In the genomic region with DNA sequence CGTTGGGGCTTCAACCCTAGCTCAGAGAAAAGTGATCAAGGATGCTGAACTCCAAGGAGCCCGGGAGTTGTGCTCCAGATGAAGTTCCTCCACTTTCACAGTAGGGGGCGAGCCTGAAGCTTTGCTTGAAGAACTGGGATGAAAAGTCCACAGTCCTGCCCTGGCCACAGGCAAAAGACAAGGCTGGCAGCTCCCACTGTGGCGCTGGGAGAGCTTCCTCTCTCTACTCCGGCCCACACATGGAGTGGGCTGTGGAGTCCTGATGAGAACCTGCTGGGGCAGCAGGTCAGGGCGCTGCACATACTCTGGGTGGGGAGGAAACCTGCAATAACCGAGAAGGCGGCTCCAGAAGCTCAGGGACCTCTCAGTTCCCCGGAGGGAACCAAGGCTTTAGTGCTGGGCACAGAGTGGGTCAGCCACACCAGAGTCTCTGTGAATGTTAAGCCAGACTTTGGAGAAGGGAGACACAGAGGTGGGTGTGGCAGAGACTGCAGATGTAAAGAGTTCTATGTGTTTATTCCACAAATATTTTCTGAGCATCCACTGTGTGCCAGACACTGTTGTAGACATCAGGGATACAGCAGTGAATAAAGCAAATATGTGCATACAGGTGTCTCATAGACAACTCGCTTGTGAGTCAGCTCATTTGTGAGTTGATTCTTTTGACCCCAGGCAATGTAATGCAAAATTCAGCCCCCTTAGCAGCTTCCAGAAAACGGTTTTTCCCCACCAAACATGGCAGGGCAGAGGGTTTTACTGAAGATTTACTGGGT, we compare ENCODE assay signal across 8 cellular contexts. TPM values are rescaled to one million over a fixed set of nuclear protein-coding genes. Genes with fewer than 3 reads are reported as not detected.
DNase-seq lines count a peak whose midpoint lies in the region; ATAC-seq and TF ChIP-seq lines count a peak whose summit lies in the region.

No MANE protein-coding gene starts in this region.

- H4K20me1 ChIP-seq in IMR-90 (ENCODE audit: insufficient read depth, low read length), result no peaks in the 10 kb centered on the region

- dilution Hi-C loops in IMR-90 (cut with HindIII; ENCODE audit: low sequenced_read_pairs, unreplicated experiment), result no loop called here

- peaks cover 0 to 5% of the 10 kb centered on the region in 2 experiments; a peak in 1 of 4 replicates for H3K79me1 ChIP-seq in IMR-90 (ENCODE audit: low read depth in 1 of 2, low read length in 2 of 2)

- H3K4me3 ChIP-seq in IMR-90 (ENCODE audit: insufficient read depth, low read depth, low read length), result no peak overlapping the region

- H3K9ac ChIP-seq in IMR-90 (ENCODE audit: low read depth, low read length), result no peak overlapping the region

- ATAC-seq in IMR-90 (ENCODE audit: low read depth) (peak; percentile 84), SK-N-SH treated with all-trans-retinoic acid at 6 μM for 48 hours (peak; percentile 84)

- peak; percentile 76 for TF ChIP-seq RAD21 in IMR-90 (IDR thresholded peaks at IDR 0.05; ENCODE audit: low read length)

- H3K4me1 Mint-ChIP-seq in mesothelial cell of epicardium, result peaks cover 18% of the 10 kb centered on the region

- no peak overlapping the region for H3K4me3 Mint-ChIP-seq in mesothelial cell of epicardium

- DNase-seq in NCI-H524 (lab: John Stamatoyannopoulos, UW), result peak; percentile 4 to 68
- no peak for DNase-seq in NCI-H524 treated with DMSO at 0.1 percent for 48 hours (lab: John Stamatoyannopoulos, UW)
- peak; percentile 75 for DNase-seq in IMR-90
- no peak for DNase-seq in epithelial cell of prostate (ENCODE audit: low read depth, low spot score)
- peak in 1 of 2 experiments; percentile 63 for DNase-seq in mesothelial cell of epicardium (ENCODE audit: low spot score in 2 of 2, unreplicated experiment in 2 of 2)
- DNase-seq in ureter (ENCODE audit: low spot score), result peak; percentile 78
- DNase-seq in cortex of kidney (lab: John Stamatoyannopoulos, UW), result no peak

- peaks cover 12% of the 10 kb centered on the region for H3K4me1 ChIP-seq in IMR-90 (ENCODE audit: control insufficient read depth, insufficient read depth, low read length)

- in situ Hi-C loops in IMR-90 (cut with MboI; ENCODE audit: low sequenced_read_pairs), result no loop called here

- TF ChIP-seq POLR2A in IMR-90 (IDR thresholded peaks at IDR 0.05; ENCODE audit: low read depth, low read length), result no peak

- no peak overlapping the region for H3K23ac ChIP-seq in IMR-90 (ENCODE audit: low read depth, low read length)

- H3K36me3 ChIP-seq in IMR-90 (ENCODE audit: control insufficient read depth, insufficient read depth, low read length), result no peaks in the 10 kb centered on the region

- peaks cover 15% of the 10 kb centered on the region for H3K9me1 ChIP-seq in IMR-90 (ENCODE audit: insufficient read depth, low read length)

- CTCF ChIA-PET in IMR-90 (lab: Yijun Ruan, JAX), result interaction anchor here (0.6 to 1.9 kb wide), 10 partner anchors 9 to 729 kb away, joined by 3 to 8 read pairs (median 4); no protein-coding TSS in a partner anchor

- WGBS in IMR-90 (ENCODE audit: extremely low coverage in 2 of 2, insufficient read length in 1 of 2), 2 experiments, result 49% methylated on average over 5 of the region's 11 CpGs; no CpG with 5 or more reads in 1 of the 2 experiments

- H2BK5ac ChIP-seq in IMR-90 (ENCODE audit: low read depth, low read length, poor library complexity, severe bottlenecking), result no peak overlapping the region

- H2AK5ac ChIP-seq in IMR-90 (ENCODE audit: low read depth, low read length), result peak overlapping the region; percentile 85

- peak overlapping the region; percentile 82 for H2BK120ac ChIP-seq in IMR-90 (ENCODE audit: low read depth, low read length)

- POLR2A ChIA-PET in IMR-90 (lab: Charles Lee; ENCODE audit: unreplicated experiment), result interaction anchor here (0.5 kb wide), 1 partner anchor 167 kb away, joined by 4 read pairs; a partner anchor contains a TSS

- no peak overlapping the region for H3K4me2 ChIP-seq in IMR-90 (ENCODE audit: low read depth, low read length)

- peak overlapping the region; percentile 57; the same call in 1 of the 2 replicates for H3K14ac ChIP-seq in IMR-90 (replicated peaks; ENCODE audit: low read depth, low read length)

- H3K9me3 ChIP-seq in IMR-90 (ENCODE audit: control insufficient read depth, insufficient read depth, low read length), result no peaks in the 10 kb centered on the region

- H3K27me3 Mint-ChIP-seq in mesothelial cell of epicardium (ENCODE audit: low read depth), result peaks cover 3% of the 10 kb centered on the region

- no peak overlapping the region for H3K56ac ChIP-seq in IMR-90 (ENCODE audit: extremely low read depth, insufficient read depth, low read length)

- H3K36me3 Mint-ChIP-seq in mesothelial cell of epicardium, result no peaks in the 10 kb centered on the region

- intact Hi-C loops in IMR-90 (cut with micrococcal nuclease), result loop anchor here (1.0 to 5.0 kb wide), 2 partner anchors 673 to 729 kb away; no protein-coding TSS in a partner anchor

- peak overlapping the region; percentile 91 for H2AFZ ChIP-seq in IMR-90 (replicated peaks; ENCODE audit: low read length, poor library complexity)

- peak overlapping the region; percentile 51 for H2AK9ac ChIP-seq in IMR-90 (replicated peaks; ENCODE audit: low read depth, low read length, poor library complexity)

- H4K91ac ChIP-seq in IMR-90 (ENCODE audit: insufficient read depth, low read depth, low read length), result peak overlapping the region; percentile 63

- TF ChIP-seq CTCF in IMR-90 (conservative IDR thresholded peaks at IDR 0.05; ENCODE audit: low read depth, low read length) (peak; percentile 77), mesothelial cell of epicardium (IDR thresholded peaks at IDR 0.05; ENCODE audit: unreplicated experiment) (peak; percentile 85)

- no TSS peak for BruUV-seq in IMR-90 (replicated peaks; lab: Mats Ljungman, UMichigan)

- H3K27me3 ChIP-seq in IMR-90 (ENCODE audit: control insufficient read depth, insufficient read depth, low read length), result no peaks in the 10 kb centered on the region

- peak overlapping the region; percentile 86 for H2BK20ac ChIP-seq in IMR-90 (ENCODE audit: low read depth, low read length)

- peak overlapping the region; percentile 70 for H3K4ac ChIP-seq in IMR-90 (ENCODE audit: low read depth, low read length)

- no peak overlapping the region for H3K27ac ChIP-seq in IMR-90 (ENCODE audit: insufficient read depth, low read length)
- peak overlapping the region; percentile 16 for H3K27ac ChIP-seq in epithelial cell of prostate

- no peak overlapping the region for H3K18ac ChIP-seq in IMR-90 (ENCODE audit: low read depth, low read length)

- no peaks in the 10 kb centered on the region for H3K9me3 Mint-ChIP-seq in mesothelial cell of epicardium

- no peak overlapping the region for H4K5ac ChIP-seq in IMR-90 (ENCODE audit: low read depth, low read length)

- H3K27ac Mint-ChIP-seq in mesothelial cell of epicardium, result peak overlapping the region; percentile 67

- peak overlapping the region; percentile 75; the same call in 2 of the 3 replicates for H2BK15ac ChIP-seq in IMR-90 (ENCODE audit: low read depth, low read length)

- H4K8ac ChIP-seq in IMR-90 (ENCODE audit: low read depth in 2 of 2, low read length in 2 of 2), result peak overlapping the region; percentile 36 to 74; a peak in 3 of 4 replicates

TF ChIP-seq in IMR-90, 13 proteins besides CTCF, POLR2A, EP300 and RAD21:
- TF ChIP-seq BHLHE40 (IDR thresholded peaks at IDR 0.05; ENCODE audit: low read depth, low read length), result no peak
- no peak for TF ChIP-seq MAFK (IDR thresholded peaks at IDR 0.05; ENCODE audit: low read depth, low read length)
- no peak for TF ChIP-seq MXI1 (IDR thresholded peaks at IDR 0.05; ENCODE audit: borderline replicate concordance, low read depth, low read length)
- no peak for TF ChIP-seq CEBPB (IDR thresholded peaks at IDR 0.05; ENCODE audit: low read depth, low read length)
- no peak for TF ChIP-seq CHD1 (IDR thresholded peaks at IDR 0.05; ENCODE audit: low read depth, low read length)
- peak; percentile 52 for TF ChIP-seq SMC3 (IDR thresholded peaks at IDR 0.05; ENCODE audit: low read depth, low read length)
- TF ChIP-seq MAZ (IDR thresholded peaks at IDR 0.05; ENCODE audit: borderline replicate concordance, low read depth, low read length), result no peak
- no peak for TF ChIP-seq RFX5 (IDR thresholded peaks at IDR 0.05; ENCODE audit: low read depth, low read length)

TF ChIP-seq in SK-N-SH treated with all-trans-retinoic acid at 6 μM for 48 hours, 23 proteins besides CTCF, POLR2A, EP300 and RAD21 (continues in another document):
- TF ChIP-seq BACH2 (CRISPR knock-in tag; IDR thresholded peaks at IDR 0.05; ENCODE audit: borderline replicate concordance), result no peak
- no peak for TF ChIP-seq ZFP3 (CRISPR knock-in tag; IDR thresholded peaks at IDR 0.05)
- no peak for TF ChIP-seq ZNF565 (CRISPR knock-in tag; conservative IDR thresholded peaks at IDR 0.05; ENCODE audit: low read depth)
- TF ChIP-seq GLIS3 (CRISPR knock-in tag; IDR thresholded peaks at IDR 0.05), result no peak
- TF ChIP-seq ZFP30 (CRISPR knock-in tag; IDR thresholded peaks at IDR 0.05), result no peak
- no peak for TF ChIP-seq PPARA (CRISPR knock-in tag; IDR thresholded peaks at IDR 0.05; ENCODE audit: borderline replicate concordance)
- TF ChIP-seq TCF4 (CRISPR knock-in tag; IDR thresholded peaks at IDR 0.05; ENCODE audit: borderline replicate concordance), result no peak
- TF ChIP-seq ARNTL (CRISPR knock-in tag; IDR thresholded peaks at IDR 0.05; ENCODE audit: borderline replicate concordance, low read depth), result no peak
- no peak for TF ChIP-seq TOX (CRISPR knock-in tag; IDR thresholded peaks at IDR 0.05; ENCODE audit: borderline replicate concordance)
- no peak for TF ChIP-seq OSR1 (CRISPR knock-in tag; IDR thresholded peaks at IDR 0.05)
- no peak for TF ChIP-seq ZNF8 (CRISPR knock-in tag; IDR thresholded peaks at IDR 0.05)
- TF ChIP-seq CSDC2 (CRISPR knock-in tag; IDR thresholded peaks at IDR 0.05), result no peak
- TF ChIP-seq SNAI2 (CRISPR knock-in tag; IDR thresholded peaks at IDR 0.05), result no peak
- no peak for TF ChIP-seq ZC3H10 (CRISPR knock-in tag; IDR thresholded peaks at IDR 0.05)

RNA-seq across cellular contexts. Expression of a gene that starts 48.0 kb away (rescaled TPM):
- total RNA-seq in IMR-90 (2012; rRNA removed) (13.3 and 48.6 TPM in 2 replicates), mesothelial cell of epicardium (48.3 to 54.5 TPM (median 54.4 TPM) in 3 replicates), ureter (60.1 TPM)
- polyA plus RNA-seq in IMR-90 (2012; rRNA removed), result 88.0 and 101 TPM in 2 replicates
- polyA plus RNA-seq in IMR-90 (2012; cell fraction: cytosol; rRNA removed), result 10.5 and 17.0 TPM in 2 replicates
- 2.6 and 31.4 TPM in 2 replicates for polyA plus RNA-seq in IMR-90 (2012; cell fraction: nucleus; rRNA removed; ENCODE audit: low replicate concordance)

RNA-seq across cellular contexts. Expression of a gene that starts 59.9 kb away (rescaled TPM):
- total RNA-seq in IMR-90 (2012; rRNA removed) (11.7 and 17.8 TPM in 2 replicates), mesothelial cell of epicardium (18.8 to 20.0 TPM (median 19.1 TPM) in 3 replicates), ureter (19.7 TPM)
- polyA plus RNA-seq in IMR-90 (2012; rRNA removed), result 13.3 and 13.6 TPM in 2 replicates
- polyA plus RNA-seq in IMR-90 (2012; cell fraction: cytosol; rRNA removed), result 4.5 and 5.5 TPM in 2 replicates
- polyA plus RNA-seq in IMR-90 (2012; cell fraction: nucleus; rRNA removed; ENCODE audit: low replicate concordance), result 8.7 and 10.3 TPM in 2 replicates

Comparison
In these comparisons a context has a peak if more than half of its experiments do, and no peak if none do; other contexts are left out.
1. DNase-seq: peak in NCI-H524 (2 of 2), IMR-90 (single experiment) and ureter (single experiment); none in NCI-H524 treated with DMSO at 0.1 percent for 48 hours (single experiment), epithelial cell of prostate (single experiment) and cortex of kidney (single experiment).